In genomic region chr12:85835417-85835809, GRCh38 we compare ENCODE assay signal across 1 cellular context.
TF ChIP-seq lines count a peak whose summit lies in the region.

No MANE protein-coding gene starts in this region.

TF ChIP-seq in endothelial cell of umbilical vein, 7 proteins besides CTCF, POLR2A, EP300 and RAD21 (continued from another document):
- TF ChIP-seq POLR2AphosphoS5 (IDR thresholded peaks at IDR 0.05; ENCODE audit: insufficient read depth, low read depth, low read length): no peak
TF ChIP-seq in endothelial cell of umbilical vein: peak in this region for 0.
